14 cellular contexts compared by ENCODE assay signal in the genomic region with DNA sequence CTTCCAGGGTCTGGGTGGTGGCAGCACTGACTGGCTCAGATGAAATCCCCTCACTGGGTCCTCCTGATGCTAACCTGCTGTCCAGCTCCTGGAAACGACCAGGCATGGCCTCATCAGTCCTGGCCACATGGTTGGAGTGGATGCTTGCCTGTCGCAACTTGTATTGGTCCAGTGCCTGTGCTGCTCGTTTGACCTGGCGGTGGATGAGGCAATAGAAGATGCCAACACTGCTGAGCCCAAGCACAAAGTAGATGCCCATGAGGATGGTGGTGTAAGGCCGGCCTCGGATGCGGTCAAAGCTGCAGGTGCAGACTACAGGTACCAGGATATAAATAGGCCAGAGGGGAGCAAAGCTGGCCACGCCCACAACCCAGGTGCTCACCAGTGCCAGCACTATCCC. TPM values are rescaled to one million over a fixed set of nuclear protein-coding genes. Genes with fewer than 3 reads are reported as not detected.
"Had no signal": no experiment of that assay in that cellular context is flagged by ENCODE, and none has a peak within 500 bp of the region (broad histone marks: within the 10 kb centered on the region; RNA-seq: fewer than 3 reads in every experiment).

No MANE protein-coding gene starts in this region.

- H3K4me3 Mint-ChIP-seq: activated naive CD4-positive, alpha-beta T cell treated with anti-CD3 and anti-CD28 coated beads, Interleukin-2, amount 50 U/mL, for 24 hours; neural progenitor cell had no signal

- H3K36me3 Mint-ChIP-seq: activated naive CD4-positive, alpha-beta T cell treated with anti-CD3 and anti-CD28 coated beads, Interleukin-2, amount 50 U/mL, for 24 hours; neural progenitor cell had no signal

- H2AFZ ChIP-seq: hepatocyte, neural progenitor cell had no signal

- H3K27me3 Mint-ChIP-seq: activated naive CD4-positive, alpha-beta T cell treated with anti-CD3 and anti-CD28 coated beads, Interleukin-2, amount 50 U/mL, for 24 hours had no signal

- H3K4me1 ChIP-seq: breast epithelium had no signal

- H3K36me3 ChIP-seq: breast epithelium, neural progenitor cell, stomach, thoracic aorta had no signal

- H3K4me2 ChIP-seq: hepatocyte, neural progenitor cell had no signal

- H3K9me3 ChIP-seq: breast epithelium, stomach, thoracic aorta had no signal

- H3K27me3 ChIP-seq: breast epithelium, stomach had no signal

- H3K4me3 ChIP-seq: breast epithelium, hepatocyte, neural progenitor cell, skin epidermis, stomach had no signal

- DNase-seq: activated CD4-positive, alpha-beta T cell treated with anti-CD3 and anti-CD28 coated beads, Interleukin-2, amount 50 U/mL, for 4 hours; activated CD4-positive, CD25-positive, alpha-beta regulatory T cell; activated CD8-positive, alpha-beta memory T cell treated with anti-CD3 and anti-CD28 coated beads, Interleukin-2, amount 50 U/mL, for 48 hours; kidney; retina; stimulated activated CD4-positive, alpha-beta T cell treated with anti-CD3 and anti-CD28 coated beads, Interleukin-4, amount 100 ng/mL, for 4 hours; stomach had no signal

- H3K79me2 ChIP-seq: hepatocyte had no signal

- H3K27ac ChIP-seq: breast epithelium, hepatocyte, neural progenitor cell, thoracic aorta had no signal

- FAIRE-seq: kidney had no signal

- H3K27ac Mint-ChIP-seq: activated naive CD4-positive, alpha-beta T cell treated with anti-CD3 and anti-CD28 coated beads, Interleukin-2, amount 50 U/mL, for 24 hours; neural progenitor cell had no signal

- H3K9me3 Mint-ChIP-seq: activated naive CD4-positive, alpha-beta T cell treated with anti-CD3 and anti-CD28 coated beads, Interleukin-2, amount 50 U/mL, for 24 hours; neural progenitor cell had no signal

- H3K9ac ChIP-seq: neural progenitor cell had no signal

RNA-seq across cellular contexts. Expression of a gene that starts 1.2 kb away (rescaled TPM):
- total RNA-seq: dermis microvascular lymphatic vessel endothelial cell, stomach had no signal
- polyA plus RNA-seq: hepatocyte had no signal
